ENCODE assay signal across 19 cellular contexts in genomic region chr11:36339899-36340298, GRCh38. TPM values are rescaled to one million over a fixed set of nuclear protein-coding genes. Genes with fewer than 3 reads are reported as not detected.
DNase-seq lines count a peak whose midpoint lies in the region; ATAC-seq lines count a peak whose summit lies in the region.
"Had no signal": no experiment of that assay in that cellular context is flagged by ENCODE, and none has a peak within 500 bp of the region (broad histone marks: within the 10 kb centered on the region; RNA-seq: fewer than 3 reads in every experiment).

No MANE protein-coding gene starts in this region.

- H3K27me3 ChIP-seq in layer of hippocampus (ENCODE audit: control insufficient read depth, insufficient read depth, low read length) = no peaks in the 10 kb centered on the region
- H3K27me3 ChIP-seq: Peyer's patch had no signal

- peaks cover 59% of the 10 kb centered on the region for H3K27me3 Mint-ChIP-seq in T-helper 17 cell

- no peaks in the 10 kb centered on the region for H3K36me3 Mint-ChIP-seq in T-helper 17 cell (ENCODE audit: low read depth)

- DNase-seq in Ammon's horn (ENCODE audit: low spot score) = peak; percentile 34
- no peak for DNase-seq in T-helper 17 cell
- DNase-seq in putamen (ENCODE audit: low spot score) = peak; percentile 15
- no peak for DNase-seq in NCI-H2029 treated with DMSO at 0.1 percent for 48 hours (lab: John Stamatoyannopoulos, UW)
- no peak for DNase-seq in NCI-H2107 (lab: John Stamatoyannopoulos, UW)
- DNase-seq: DMS53, EL, GF-D8, NCI-H1092, NCI-H1436, NCI-H2029, NCI-H2171 treated with DMSO at 0.1 percent for 48 hours, NCI-H524 treated with DMSO at 0.1 percent for 48 hours, Peyer's patch had no signal

- peak overlapping the region; percentile 47 for H3K27ac Mint-ChIP-seq in T-helper 17 cell
- H3K27ac Mint-ChIP-seq: B cell had no signal

- H3K4me3 Mint-ChIP-seq in T-helper 17 cell = no peak overlapping the region
- H3K4me3 Mint-ChIP-seq: B cell had no signal

- H3K9me3 ChIP-seq in T-helper 17 cell (ENCODE audit: control insufficient read depth, low read length, poor library complexity, severe bottlenecking) = no peaks in the 10 kb centered on the region
- H3K9me3 ChIP-seq: Peyer's patch had no signal

- peak overlapping the region; percentile 49 for H3K27ac ChIP-seq in layer of hippocampus (ENCODE audit: low read depth, low read length)
- H3K27ac ChIP-seq: Peyer's patch had no signal

- ATAC-seq in T-helper 17 cell = no peak
- ATAC-seq in GM18517 (IDR thresholded peaks at IDR 0.05; ENCODE audit: unreplicated experiment) = no peak
- ATAC-seq: K562 had no signal

- H3K4me1 Mint-ChIP-seq in T-helper 17 cell = no peaks in the 10 kb centered on the region
- H3K4me1 Mint-ChIP-seq: B cell had no signal

RNA-seq across cellular contexts. Expression of gene PRR5L, which starts 43.8 kb away (rescaled TPM):
- 10 to 100 TPM in 1 of 2 donors, 1 to 10 TPM in 1; 9.2 to 11.1 TPM for total RNA-seq in T-helper 17 cell
- total RNA-seq: OCI-LY7 had no signal

RNA-seq across cellular contexts. Expression of gene COMMD9, which starts 50.7 kb away (rescaled TPM):
- 10 to 100 TPM; 39.1 to 40.6 TPM for total RNA-seq in T-helper 17 cell

Comparison
In these comparisons a context has a peak if more than half of its experiments do, and no peak if none do; other contexts are left out.
1. DNase-seq: peak in Ammon's horn (single experiment) and putamen (single experiment); none in T-helper 17 cell (0 of 3), NCI-H2029 treated with DMSO at 0.1 percent for 48 hours (single experiment) and NCI-H2107 (single experiment).